4 cellular contexts compared by ENCODE assay signal in the genomic region with DNA sequence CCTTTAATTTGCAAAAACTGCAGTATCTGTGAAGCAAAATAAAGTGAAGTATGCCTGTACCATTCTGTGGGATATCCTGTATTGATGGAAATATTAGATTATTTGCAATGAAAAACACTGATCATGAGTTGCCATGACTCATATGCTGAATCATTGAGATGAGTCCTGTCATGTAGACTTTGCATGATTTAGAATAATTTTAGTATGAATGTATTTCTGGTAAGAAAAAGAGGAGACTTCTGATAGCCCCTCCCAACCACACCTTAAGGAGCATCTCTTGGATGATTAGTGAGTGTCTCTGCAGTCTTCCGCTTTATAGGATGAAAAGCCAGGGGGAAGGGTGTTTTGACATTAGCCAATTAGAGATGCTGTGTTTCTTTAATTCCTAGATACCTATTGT.
A peak's percentile ranks its signal among the peaks of the same experiment; 100 is the strongest.
TF ChIP-seq lines count a peak whose summit lies in the region.

No MANE protein-coding gene starts in this region.

TF ChIP-seq in SK-N-SH, 30 proteins besides CTCF, POLR2A, EP300 and RAD21:
- no peak for TF ChIP-seq GABPA (IDR thresholded peaks at IDR 0.05; ENCODE audit: low read depth)
- TF ChIP-seq, protein P1, sequence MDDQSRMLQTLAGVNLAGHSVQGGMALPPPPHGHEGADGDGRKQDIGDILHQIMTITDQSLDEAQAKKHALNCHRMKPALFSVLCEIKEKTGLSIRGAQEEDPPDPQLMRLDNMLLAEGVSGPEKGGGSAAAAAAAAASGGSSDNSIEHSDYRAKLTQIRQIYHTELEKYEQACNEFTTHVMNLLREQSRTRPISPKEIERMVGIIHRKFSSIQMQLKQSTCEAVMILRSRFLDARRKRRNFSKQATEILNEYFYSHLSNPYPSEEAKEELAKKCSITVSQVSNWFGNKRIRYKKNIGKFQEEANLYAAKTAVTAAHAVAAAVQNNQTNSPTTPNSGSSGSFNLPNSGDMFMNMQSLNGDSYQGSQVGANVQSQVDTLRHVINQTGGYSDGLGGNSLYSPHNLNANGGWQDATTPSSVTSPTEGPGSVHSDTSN (IDR thresholded peaks at IDR 0.05), result 0 out of 2 replicates have a peak, but pooled peaks have one; percentile 5
- peak; percentile 42 for TF ChIP-seq JUND (IDR thresholded peaks at IDR 0.05)
- peak; percentile 40; the same call in 1 of the 2 replicates for TF ChIP-seq FOSL2 (IDR thresholded peaks at IDR 0.05; ENCODE audit: borderline replicate concordance, low read depth)

TF ChIP-seq in SK-N-SH treated with all-trans-retinoic acid at 6 μM for 48 hours, 23 proteins besides CTCF, POLR2A, EP300 and RAD21:
- TF ChIP-seq CSDC2 (CRISPR knock-in tag; IDR thresholded peaks at IDR 0.05), result no peak
- no peak for TF ChIP-seq OSR1 (CRISPR knock-in tag; IDR thresholded peaks at IDR 0.05)
- no peak for TF ChIP-seq ZNF565 (CRISPR knock-in tag; conservative IDR thresholded peaks at IDR 0.05; ENCODE audit: low read depth)
- no peak for TF ChIP-seq TCF4 (CRISPR knock-in tag; IDR thresholded peaks at IDR 0.05; ENCODE audit: borderline replicate concordance)
- no peak for TF ChIP-seq TOX (CRISPR knock-in tag; IDR thresholded peaks at IDR 0.05; ENCODE audit: borderline replicate concordance)
- TF ChIP-seq, protein P2, sequence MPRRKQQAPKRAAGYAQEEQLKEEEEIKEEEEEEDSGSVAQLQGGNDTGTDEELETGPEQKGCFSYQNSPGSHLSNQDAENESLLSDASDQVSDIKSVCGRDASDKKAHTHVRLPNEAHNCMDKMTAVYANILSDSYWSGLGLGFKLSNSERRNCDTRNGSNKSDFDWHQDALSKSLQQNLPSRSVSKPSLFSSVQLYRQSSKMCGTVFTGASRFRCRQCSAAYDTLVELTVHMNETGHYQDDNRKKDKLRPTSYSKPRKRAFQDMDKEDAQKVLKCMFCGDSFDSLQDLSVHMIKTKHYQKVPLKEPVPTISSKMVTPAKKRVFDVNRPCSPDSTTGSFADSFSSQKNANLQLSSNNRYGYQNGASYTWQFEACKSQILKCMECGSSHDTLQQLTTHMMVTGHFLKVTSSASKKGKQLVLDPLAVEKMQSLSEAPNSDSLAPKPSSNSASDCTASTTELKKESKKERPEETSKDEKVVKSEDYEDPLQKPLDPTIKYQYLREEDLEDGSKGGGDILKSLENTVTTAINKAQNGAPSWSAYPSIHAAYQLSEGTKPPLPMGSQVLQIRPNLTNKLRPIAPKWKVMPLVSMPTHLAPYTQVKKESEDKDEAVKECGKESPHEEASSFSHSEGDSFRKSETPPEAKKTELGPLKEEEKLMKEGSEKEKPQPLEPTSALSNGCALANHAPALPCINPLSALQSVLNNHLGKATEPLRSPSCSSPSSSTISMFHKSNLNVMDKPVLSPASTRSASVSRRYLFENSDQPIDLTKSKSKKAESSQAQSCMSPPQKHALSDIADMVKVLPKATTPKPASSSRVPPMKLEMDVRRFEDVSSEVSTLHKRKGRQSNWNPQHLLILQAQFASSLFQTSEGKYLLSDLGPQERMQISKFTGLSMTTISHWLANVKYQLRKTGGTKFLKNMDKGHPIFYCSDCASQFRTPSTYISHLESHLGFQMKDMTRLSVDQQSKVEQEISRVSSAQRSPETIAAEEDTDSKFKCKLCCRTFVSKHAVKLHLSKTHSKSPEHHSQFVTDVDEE (CRISPR knock-in tag; IDR thresholded peaks at IDR 0.05), result no peak
- TF ChIP-seq, protein P3, sequence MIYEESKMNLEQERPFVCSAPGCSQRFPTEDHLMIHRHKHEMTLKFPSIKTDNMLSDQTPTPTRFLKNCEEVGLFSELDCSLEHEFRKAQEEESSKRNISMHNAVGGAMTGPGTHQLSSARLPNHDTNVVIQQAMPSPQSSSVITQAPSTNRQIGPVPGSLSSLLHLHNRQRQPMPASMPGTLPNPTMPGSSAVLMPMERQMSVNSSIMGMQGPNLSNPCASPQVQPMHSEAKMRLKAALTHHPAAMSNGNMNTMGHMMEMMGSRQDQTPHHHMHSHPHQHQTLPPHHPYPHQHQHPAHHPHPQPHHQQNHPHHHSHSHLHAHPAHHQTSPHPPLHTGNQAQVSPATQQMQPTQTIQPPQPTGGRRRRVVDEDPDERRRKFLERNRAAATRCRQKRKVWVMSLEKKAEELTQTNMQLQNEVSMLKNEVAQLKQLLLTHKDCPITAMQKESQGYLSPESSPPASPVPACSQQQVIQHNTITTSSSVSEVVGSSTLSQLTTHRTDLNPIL (CRISPR knock-in tag; IDR thresholded peaks at IDR 0.05; ENCODE audit: low read depth), result no peak
- TF ChIP-seq ZNF70 (CRISPR knock-in tag; IDR thresholded peaks at IDR 0.05), result no peak
- no peak for TF ChIP-seq PPARA (CRISPR knock-in tag; IDR thresholded peaks at IDR 0.05; ENCODE audit: borderline replicate concordance)
- no peak for TF ChIP-seq ESRRG (CRISPR knock-in tag; IDR thresholded peaks at IDR 0.05)

TF ChIP-seq in IMR-90, 13 proteins besides CTCF, POLR2A, EP300 and RAD21:
- TF ChIP-seq, protein P4, sequence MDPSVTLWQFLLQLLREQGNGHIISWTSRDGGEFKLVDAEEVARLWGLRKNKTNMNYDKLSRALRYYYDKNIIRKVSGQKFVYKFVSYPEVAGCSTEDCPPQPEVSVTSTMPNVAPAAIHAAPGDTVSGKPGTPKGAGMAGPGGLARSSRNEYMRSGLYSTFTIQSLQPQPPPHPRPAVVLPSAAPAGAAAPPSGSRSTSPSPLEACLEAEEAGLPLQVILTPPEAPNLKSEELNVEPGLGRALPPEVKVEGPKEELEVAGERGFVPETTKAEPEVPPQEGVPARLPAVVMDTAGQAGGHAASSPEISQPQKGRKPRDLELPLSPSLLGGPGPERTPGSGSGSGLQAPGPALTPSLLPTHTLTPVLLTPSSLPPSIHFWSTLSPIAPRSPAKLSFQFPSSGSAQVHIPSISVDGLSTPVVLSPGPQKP (IDR thresholded peaks at IDR 0.05; ENCODE audit: borderline replicate concordance, low read depth, low read length), result no peak
- TF ChIP-seq SMC3 (IDR thresholded peaks at IDR 0.05; ENCODE audit: low read depth, low read length) (no peak), RCOR1 (IDR thresholded peaks at IDR 0.05; ENCODE audit: insufficient replicate concordance, low read length) (no peak), FOS (IDR thresholded peaks at IDR 0.05; ENCODE audit: low read depth, low read length) (no peak), MAZ (IDR thresholded peaks at IDR 0.05; ENCODE audit: borderline replicate concordance, low read depth, low read length) (no peak), MXI1 (IDR thresholded peaks at IDR 0.05; ENCODE audit: borderline replicate concordance, low read depth, low read length) (no peak), CHD1 (IDR thresholded peaks at IDR 0.05; ENCODE audit: low read depth, low read length) (no peak), CEBPB (IDR thresholded peaks at IDR 0.05; ENCODE audit: low read depth, low read length) (no peak), NFE2L2 (IDR thresholded peaks at IDR 0.05; ENCODE audit: low read depth, low read length) (no peak), RFX5 (IDR thresholded peaks at IDR 0.05; ENCODE audit: low read depth, low read length) (no peak), MAFK (IDR thresholded peaks at IDR 0.05; ENCODE audit: low read depth, low read length) (no peak), BHLHE40 (IDR thresholded peaks at IDR 0.05; ENCODE audit: low read depth, low read length) (no peak)
- TF ChIP-seq, protein P5, sequence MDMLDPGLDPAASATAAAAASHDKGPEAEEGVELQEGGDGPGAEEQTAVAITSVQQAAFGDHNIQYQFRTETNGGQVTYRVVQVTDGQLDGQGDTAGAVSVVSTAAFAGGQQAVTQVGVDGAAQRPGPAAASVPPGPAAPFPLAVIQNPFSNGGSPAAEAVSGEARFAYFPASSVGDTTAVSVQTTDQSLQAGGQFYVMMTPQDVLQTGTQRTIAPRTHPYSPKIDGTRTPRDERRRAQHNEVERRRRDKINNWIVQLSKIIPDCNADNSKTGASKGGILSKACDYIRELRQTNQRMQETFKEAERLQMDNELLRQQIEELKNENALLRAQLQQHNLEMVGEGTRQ (IDR thresholded peaks at IDR 0.05; ENCODE audit: low read depth, low read length), result no peak
TF ChIP-seq in IMR-90: peak in this region for 0.

TF ChIP-seq in endothelial cell of umbilical vein, 7 proteins besides CTCF, POLR2A, EP300 and RAD21:
- TF ChIP-seq JUN (IDR thresholded peaks at IDR 0.05; ENCODE audit: borderline replicate concordance, insufficient read depth, insufficient read length, low read depth) (peak; percentile 46), GATA2 (IDR thresholded peaks at IDR 0.05; ENCODE audit: insufficient read depth, insufficient read length, low read depth, low read length) (peak; percentile 34), EZH2 (IDR thresholded peaks at IDR 0.05; ENCODE audit: borderline replicate concordance, low read depth, low read length, severe bottlenecking) (no peak), POLR2AphosphoS5 (IDR thresholded peaks at IDR 0.05; ENCODE audit: insufficient read depth, low read depth, low read length) (no peak), MYC (IDR thresholded peaks at IDR 0.05; ENCODE audit: low read depth, low read length) (no peak), FOS (IDR thresholded peaks at IDR 0.05; ENCODE audit: borderline replicate concordance, insufficient read depth, low read length) (peak; percentile 78)
- TF ChIP-seq, protein P6, sequence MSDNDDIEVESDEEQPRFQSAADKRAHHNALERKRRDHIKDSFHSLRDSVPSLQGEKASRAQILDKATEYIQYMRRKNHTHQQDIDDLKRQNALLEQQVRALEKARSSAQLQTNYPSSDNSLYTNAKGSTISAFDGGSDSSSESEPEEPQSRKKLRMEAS (IDR thresholded peaks at IDR 0.05; ENCODE audit: insufficient read depth, insufficient read length), result no peak
